In the genomic region with DNA sequence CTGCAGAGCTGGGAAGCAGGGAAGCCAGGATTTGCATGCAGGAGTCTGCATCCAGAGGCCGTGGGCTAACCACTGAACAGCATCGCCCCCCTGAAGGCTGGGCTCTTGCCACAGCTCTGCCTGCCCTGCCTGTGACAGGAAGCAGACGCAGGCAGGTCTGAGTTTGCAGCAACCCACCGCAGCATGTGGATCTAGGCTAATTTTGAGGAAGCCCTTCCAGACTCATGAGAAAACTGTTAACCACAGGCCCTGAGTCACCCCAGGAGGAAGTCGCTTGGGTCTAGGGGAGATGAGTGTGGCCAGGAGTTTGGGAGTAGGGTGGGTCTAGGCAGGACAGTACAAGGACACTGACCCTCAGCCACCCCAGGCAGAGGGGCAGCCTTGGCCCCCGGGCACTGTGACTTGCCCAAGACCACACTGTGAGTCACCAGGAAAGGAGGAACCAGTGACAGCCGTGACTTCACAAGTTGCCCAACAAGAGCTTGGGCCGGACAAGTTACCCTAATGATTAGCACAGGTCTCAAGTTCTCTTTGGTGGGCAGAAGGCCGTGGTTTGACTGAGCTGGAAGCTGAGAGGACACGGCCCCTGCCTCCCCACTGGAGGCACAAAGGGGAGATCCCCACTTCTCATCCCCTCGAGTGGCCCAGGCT, we compare ENCODE assay signal across 8 cellular contexts.
DNase-seq lines count a peak whose midpoint lies in the region; ATAC-seq and TF ChIP-seq lines count a peak whose summit lies in the region.

No MANE protein-coding gene starts in this region.

- H3K36me3 Mint-ChIP-seq in activated naive CD8-positive, alpha-beta T cell treated with anti-CD3 and anti-CD28 coated beads, Interleukin-2, amount 50 U/mL, for 24 hours (ENCODE audit: low read depth), result peaks cover 33% of the 10 kb centered on the region

- no peaks in the 10 kb centered on the region for H3K9me3 ChIP-seq in WERI-Rb-1 (ENCODE audit: severe bottlenecking)

- H3K4me1 Mint-ChIP-seq in activated naive CD8-positive, alpha-beta T cell treated with anti-CD3 and anti-CD28 coated beads, Interleukin-2, amount 50 U/mL, for 24 hours, result peaks cover 93% of the 10 kb centered on the region

- H3K4me3 Mint-ChIP-seq in activated naive CD8-positive, alpha-beta T cell treated with anti-CD3 and anti-CD28 coated beads, Interleukin-2, amount 50 U/mL, for 24 hours, result peak overlapping the region; percentile 98

- DNase-seq in activated naive CD8-positive, alpha-beta T cell treated with anti-CD3 and anti-CD28 coated beads, Interleukin-2, amount 50 U/mL, for 24 hours, result peak; percentile 75
- DNase-seq in hepatic stellate cell (ENCODE audit: low spot score) (peak; percentile 93), WERI-Rb-1 (no peak)
- DNase-seq in stimulated activated CD4-positive, alpha-beta T cell treated with anti-CD3 and anti-CD28 coated beads, Interleukin-15, amount 100 ng/mL, for 24 hours, result peak; percentile 83

- no peak overlapping the region for H3K4me3 ChIP-seq in WERI-Rb-1 (ENCODE audit: low read depth, low read length)

- peak overlapping the region; percentile 97 for H3K27ac Mint-ChIP-seq in activated naive CD8-positive, alpha-beta T cell treated with anti-CD3 and anti-CD28 coated beads, Interleukin-2, amount 50 U/mL, for 24 hours

- no peaks in the 10 kb centered on the region for H3K9me3 Mint-ChIP-seq in activated naive CD8-positive, alpha-beta T cell treated with anti-CD3 and anti-CD28 coated beads, Interleukin-2, amount 50 U/mL, for 24 hours

- no peaks in the 10 kb centered on the region for H3K27me3 ChIP-seq in WERI-Rb-1 (ENCODE audit: insufficient read depth, low read depth, severe bottlenecking)

- H3K36me3 ChIP-seq in WERI-Rb-1, result no peaks in the 10 kb centered on the region

- TF ChIP-seq CTCF in WERI-Rb-1 (IDR thresholded peaks at IDR 0.05; ENCODE audit: low read depth, low read length), result no peak

- no peaks in the 10 kb centered on the region for H3K27me3 Mint-ChIP-seq in activated naive CD8-positive, alpha-beta T cell treated with anti-CD3 and anti-CD28 coated beads, Interleukin-2, amount 50 U/mL, for 24 hours

- ATAC-seq in GM18907 (IDR thresholded peaks at IDR 0.05; ENCODE audit: unreplicated experiment) (peak; percentile 22), SK-N-SH treated with all-trans-retinoic acid at 6 μM for 48 hours (peak; percentile 90), HG03039 (IDR thresholded peaks at IDR 0.05; ENCODE audit: unreplicated experiment) (no peak), GM19023 (IDR thresholded peaks at IDR 0.05; ENCODE audit: unreplicated experiment) (no peak)
- ATAC-seq in activated naive CD8-positive, alpha-beta T cell treated with anti-CD3 and anti-CD28 coated beads, Interleukin-2, amount 50 U/mL, for 24 hours, result peak; percentile 55

- no peak overlapping the region for H3K27ac ChIP-seq in WERI-Rb-1

TF ChIP-seq in SK-N-SH treated with all-trans-retinoic acid at 6 μM for 48 hours, 23 proteins besides CTCF, POLR2A, EP300 and RAD21:
- TF ChIP-seq, protein P1, sequence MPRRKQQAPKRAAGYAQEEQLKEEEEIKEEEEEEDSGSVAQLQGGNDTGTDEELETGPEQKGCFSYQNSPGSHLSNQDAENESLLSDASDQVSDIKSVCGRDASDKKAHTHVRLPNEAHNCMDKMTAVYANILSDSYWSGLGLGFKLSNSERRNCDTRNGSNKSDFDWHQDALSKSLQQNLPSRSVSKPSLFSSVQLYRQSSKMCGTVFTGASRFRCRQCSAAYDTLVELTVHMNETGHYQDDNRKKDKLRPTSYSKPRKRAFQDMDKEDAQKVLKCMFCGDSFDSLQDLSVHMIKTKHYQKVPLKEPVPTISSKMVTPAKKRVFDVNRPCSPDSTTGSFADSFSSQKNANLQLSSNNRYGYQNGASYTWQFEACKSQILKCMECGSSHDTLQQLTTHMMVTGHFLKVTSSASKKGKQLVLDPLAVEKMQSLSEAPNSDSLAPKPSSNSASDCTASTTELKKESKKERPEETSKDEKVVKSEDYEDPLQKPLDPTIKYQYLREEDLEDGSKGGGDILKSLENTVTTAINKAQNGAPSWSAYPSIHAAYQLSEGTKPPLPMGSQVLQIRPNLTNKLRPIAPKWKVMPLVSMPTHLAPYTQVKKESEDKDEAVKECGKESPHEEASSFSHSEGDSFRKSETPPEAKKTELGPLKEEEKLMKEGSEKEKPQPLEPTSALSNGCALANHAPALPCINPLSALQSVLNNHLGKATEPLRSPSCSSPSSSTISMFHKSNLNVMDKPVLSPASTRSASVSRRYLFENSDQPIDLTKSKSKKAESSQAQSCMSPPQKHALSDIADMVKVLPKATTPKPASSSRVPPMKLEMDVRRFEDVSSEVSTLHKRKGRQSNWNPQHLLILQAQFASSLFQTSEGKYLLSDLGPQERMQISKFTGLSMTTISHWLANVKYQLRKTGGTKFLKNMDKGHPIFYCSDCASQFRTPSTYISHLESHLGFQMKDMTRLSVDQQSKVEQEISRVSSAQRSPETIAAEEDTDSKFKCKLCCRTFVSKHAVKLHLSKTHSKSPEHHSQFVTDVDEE (CRISPR knock-in tag; IDR thresholded peaks at IDR 0.05), result no peak
- TF ChIP-seq ZNF70 (CRISPR knock-in tag; IDR thresholded peaks at IDR 0.05) (no peak), OSR1 (CRISPR knock-in tag; IDR thresholded peaks at IDR 0.05) (no peak)

Comparison
In these comparisons a context has a peak if more than half of its experiments do, and no peak if none do; other contexts are left out.
1. ATAC-seq: peak in GM18907 (single experiment), SK-N-SH treated with all-trans-retinoic acid at 6 μM for 48 hours (single experiment) and activated naive CD8-positive, alpha-beta T cell treated with anti-CD3 and anti-CD28 coated beads, Interleukin-2, amount 50 U/mL, for 24 hours (single experiment); none in HG03039 (single experiment) and GM19023 (single experiment).